ENCODE assay signal across 8 cellular contexts in genomic region chr14:91228112-91229004, GRCh38. TPM values are rescaled to one million over a fixed set of nuclear protein-coding genes. Genes with fewer than 3 reads are reported as not detected.
DNase-seq lines count a peak whose midpoint lies in the region; ATAC-seq and TF ChIP-seq lines count a peak whose summit lies in the region.

No MANE protein-coding gene starts in this region.

- peak; percentile 52 to 81 (median 67) for DNase-seq in CD4-positive, CD25-positive, alpha-beta regulatory T cell
- DNase-seq in HT1080 (ENCODE audit: low read depth): peak; percentile 88
- DNase-seq in activated T-cell treated with anti-CD3 and anti-CD28 coated beads, Interleukin-2, amount 50 U/mL, for 24 hours: peak; percentile 88
- DNase-seq in iPS-NIHi7 (ENCODE audit: extremely low spot score): peak; percentile 82
- peak; percentile 74 for DNase-seq in stimulated activated naive B cell treated with anti-CD40 and anti-IgM and Interleukin-4, amounts not matched to agents 10 μg/mL and 1 μg/mL and 100 μg/mL, for 72 hours
- no peak for DNase-seq in heart left ventricle
- no peak for DNase-seq in Karpas-422

- 91 to 97% (median 94%) methylated on average over 13 to 14 of the region's 14 CpGs for WGBS in heart left ventricle, 4 donors

- no peaks in the 10 kb centered on the region for H3K79me2 ChIP-seq in Karpas-422 (ENCODE audit: low read length)

- peaks cover 43 to 99% (median 67%) of the 10 kb centered on the region in 4 donors for H3K4me1 Mint-ChIP-seq in CD4-positive, CD25-positive, alpha-beta regulatory T cell
- peaks cover 95% of the 10 kb centered on the region for H3K4me1 Mint-ChIP-seq in activated T-cell treated with anti-CD3 and anti-CD28 coated beads, Interleukin-2, amount 50 U/mL, for 24 hours (ENCODE audit: low read depth)
- peaks cover 48 to 69% of the 10 kb centered on the region in 2 donors for H3K4me1 Mint-ChIP-seq in stimulated activated naive B cell treated with anti-CD40 and anti-IgM and Interleukin-4, amounts not matched to agents 10 μg/mL and 1 μg/mL and 100 μg/mL, for 72 hours

- no peak overlapping the region for H3K4me2 ChIP-seq in Karpas-422 (ENCODE audit: low read depth, low read length, poor library complexity, severe bottlenecking)

- no peak overlapping the region for H3K9ac ChIP-seq in Karpas-422 (ENCODE audit: low read length)

- TF ChIP-seq POLR2A in heart left ventricle (IDR thresholded peaks at IDR 0.05): no peak

- H3K9me3 ChIP-seq in CD4-positive, CD25-positive, alpha-beta regulatory T cell (ENCODE audit: control insufficient read depth in 2 of 2, low read length in 2 of 2): peaks cover 0 to 3% of the 10 kb centered on the region in 2 experiments
- H3K9me3 ChIP-seq in heart left ventricle (peaks cover 0 to 17% (median 6%) of the 10 kb centered on the region in 12 donors), Karpas-422 (ENCODE audit: low read length) (no peaks in the 10 kb centered on the region)

- peak overlapping the region; percentile 78 to 85 (median 80) for H3K4me3 Mint-ChIP-seq in CD4-positive, CD25-positive, alpha-beta regulatory T cell
- peak overlapping the region; percentile 72 for H3K4me3 Mint-ChIP-seq in activated T-cell treated with anti-CD3 and anti-CD28 coated beads, Interleukin-2, amount 50 U/mL, for 24 hours
- peak overlapping the region; percentile 33 to 39 for H3K4me3 Mint-ChIP-seq in stimulated activated naive B cell treated with anti-CD40 and anti-IgM and Interleukin-4, amounts not matched to agents 10 μg/mL and 1 μg/mL and 100 μg/mL, for 72 hours

- H3K4me1 ChIP-seq in CD4-positive, CD25-positive, alpha-beta regulatory T cell (ENCODE audit: control insufficient read depth, insufficient read depth, low read length, poor library complexity, severe bottlenecking): peaks cover 84% of the 10 kb centered on the region
- peaks cover 0 to 69% (median 3%) of the 10 kb centered on the region in 12 donors for H3K4me1 ChIP-seq in heart left ventricle
- H3K4me1 ChIP-seq in Karpas-422 (ENCODE audit: low read length): no peaks in the 10 kb centered on the region

- peaks cover 4% of the 10 kb centered on the region for H3K36me3 ChIP-seq in CD4-positive, CD25-positive, alpha-beta regulatory T cell (ENCODE audit: control insufficient read depth, insufficient read depth, low read length)
- H3K36me3 ChIP-seq in heart left ventricle (peaks cover 0 to 61% (median 48%) of the 10 kb centered on the region in 9 donors), Karpas-422 (ENCODE audit: insufficient read depth, low read length) (0 out of 2 replicates have a peak, but pooled peaks cover 3% of the 10 kb centered on the region)

- H3K9me3 Mint-ChIP-seq in CD4-positive, CD25-positive, alpha-beta regulatory T cell: peaks cover 0 to 5% (median 0%) of the 10 kb centered on the region in 7 donors
- peaks cover 8% of the 10 kb centered on the region for H3K9me3 Mint-ChIP-seq in activated T-cell treated with anti-CD3 and anti-CD28 coated beads, Interleukin-2, amount 50 U/mL, for 24 hours
- H3K9me3 Mint-ChIP-seq in stimulated activated naive B cell treated with anti-CD40 and anti-IgM and Interleukin-4, amounts not matched to agents 10 μg/mL and 1 μg/mL and 100 μg/mL, for 72 hours: no peaks in the 10 kb centered on the region

- peaks cover 37% of the 10 kb centered on the region for H3K36me3 Mint-ChIP-seq in CD4-positive, CD25-positive, alpha-beta regulatory T cell
- peaks cover 58% of the 10 kb centered on the region for H3K36me3 Mint-ChIP-seq in activated T-cell treated with anti-CD3 and anti-CD28 coated beads, Interleukin-2, amount 50 U/mL, for 24 hours (ENCODE audit: low read depth)
- H3K36me3 Mint-ChIP-seq in stimulated activated naive B cell treated with anti-CD40 and anti-IgM and Interleukin-4, amounts not matched to agents 10 μg/mL and 1 μg/mL and 100 μg/mL, for 72 hours: peaks cover 18 to 35% of the 10 kb centered on the region in 2 donors

- no peak overlapping the region for H2AFZ ChIP-seq in Karpas-422 (ENCODE audit: low read length)

- H3K27ac ChIP-seq in CD4-positive, CD25-positive, alpha-beta regulatory T cell (ENCODE audit: insufficient read depth, low read length, poor library complexity, severe bottlenecking): peak overlapping the region; percentile 91
- H3K27ac ChIP-seq in heart left ventricle (peak overlapping the region in 1 of 12 donors; percentile 71), Karpas-422 (ENCODE audit: low read length) (no peak overlapping the region)

- TF ChIP-seq CTCF in heart left ventricle (IDR thresholded peaks at IDR 0.05): no peak

- H3K27me3 ChIP-seq in CD4-positive, CD25-positive, alpha-beta regulatory T cell (ENCODE audit: control insufficient read depth, insufficient read depth, low read length): no peaks in the 10 kb centered on the region
- H3K27me3 ChIP-seq in heart left ventricle (no peaks in the 10 kb centered on the region), Karpas-422 (ENCODE audit: low read length) (no peaks in the 10 kb centered on the region)

- H3K27ac Mint-ChIP-seq in CD4-positive, CD25-positive, alpha-beta regulatory T cell: peak overlapping the region; percentile 95 to 98 (median 97)
- H3K27ac Mint-ChIP-seq in activated T-cell treated with anti-CD3 and anti-CD28 coated beads, Interleukin-2, amount 50 U/mL, for 24 hours: peak overlapping the region; percentile 99
- H3K27ac Mint-ChIP-seq in stimulated activated naive B cell treated with anti-CD40 and anti-IgM and Interleukin-4, amounts not matched to agents 10 μg/mL and 1 μg/mL and 100 μg/mL, for 72 hours: peak overlapping the region; percentile 79

- H4K20me1 ChIP-seq in Karpas-422 (ENCODE audit: insufficient read depth, low read depth, low read length): no peaks in the 10 kb centered on the region

- peak; percentile 57 to 62 for ATAC-seq in CD4-positive, CD25-positive, alpha-beta regulatory T cell (ENCODE audit: low read depth in 2 of 2)
- peak; percentile 71 for ATAC-seq in GM21390 (IDR thresholded peaks at IDR 0.05; ENCODE audit: unreplicated experiment)
- peak; percentile 82 to 91 for ATAC-seq in stimulated activated naive B cell treated with anti-CD40 and anti-IgM and Interleukin-4, amounts not matched to agents 10 μg/mL and 1 μg/mL and 100 μg/mL, for 72 hours (replicated peaks)
- no peak for ATAC-seq in heart left ventricle

- intact Hi-C loops in heart left ventricle (cut with DNase I): no loop called here

- no peaks in the 10 kb centered on the region for H3K9me2 ChIP-seq in Karpas-422 (replicated peaks; ENCODE audit: insufficient read depth, low read length)

- no peaks in the 10 kb centered on the region for H3K27me3 Mint-ChIP-seq in CD4-positive, CD25-positive, alpha-beta regulatory T cell
- H3K27me3 Mint-ChIP-seq in activated T-cell treated with anti-CD3 and anti-CD28 coated beads, Interleukin-2, amount 50 U/mL, for 24 hours: no peaks in the 10 kb centered on the region
- no peaks in the 10 kb centered on the region for H3K27me3 Mint-ChIP-seq in stimulated activated naive B cell treated with anti-CD40 and anti-IgM and Interleukin-4, amounts not matched to agents 10 μg/mL and 1 μg/mL and 100 μg/mL, for 72 hours

- H3K4me3 ChIP-seq in CD4-positive, CD25-positive, alpha-beta regulatory T cell (ENCODE audit: low read depth, low read length): peak overlapping the region; percentile 46
- H3K4me3 ChIP-seq in heart left ventricle (no peak overlapping the region), Karpas-422 (ENCODE audit: low read length) (no peak overlapping the region)

RNA-seq across cellular contexts. Expression of gene GPR68, which starts 16.1 kb away (rescaled TPM):
- total RNA-seq in CD4-positive, CD25-positive, alpha-beta regulatory T cell: 18.8 TPM
- 10 to 100 TPM in 2 of 4 donors, 1 to 10 TPM in 2; 8.5 to 19.1 (median 11.0) TPM for polyA plus RNA-seq in CD4-positive, CD25-positive, alpha-beta regulatory T cell
- total RNA-seq in HT1080 (2014; rRNA removed; shearing (Covaris generic)): 0.80 and 2.3 TPM in 2 replicates
- polyA plus RNA-seq in HT1080 (2015; cell fraction: cytosol; rRNA removed): 2.3 and 3.1 TPM in 2 replicates
- polyA plus RNA-seq in HT1080 (2015; cell fraction: nucleus; rRNA removed): 3.2 and 3.3 TPM in 2 replicates
- 1 to 10 TPM in 2 of 9 donors, under 1 TPM in 6, not detected in 1; 0.31 to 2.6 (median 0.59) TPM for total RNA-seq in heart left ventricle
- 1 to 10 TPM in 1 of 2 donors, under 1 TPM in 1; 0.08 to 1.6 TPM for polyA plus RNA-seq in heart left ventricle
- 0.36 TPM in 1 of 2 replicates, not detected in the other for total RNA-seq in Karpas-422 (2014; rRNA removed; shearing (Covaris generic); ENCODE audit: low replicate concordance)

Comparison
In these comparisons a context has a peak if more than half of its experiments do, and no peak if none do; other contexts are left out.
1. ATAC-seq: peak in CD4-positive, CD25-positive, alpha-beta regulatory T cell (2 of 2), GM21390 (single experiment) and stimulated activated naive B cell treated with anti-CD40 and anti-IgM and Interleukin-4, amounts not matched to agents 10 μg/mL and 1 μg/mL and 100 μg/mL, for 72 hours (2 of 2); none in heart left ventricle (0 of 4).
2. DNase-seq: peak in CD4-positive, CD25-positive, alpha-beta regulatory T cell (3 of 3), HT1080 (single experiment), activated T-cell treated with anti-CD3 and anti-CD28 coated beads, Interleukin-2, amount 50 U/mL, for 24 hours (single experiment), iPS-NIHi7 (single experiment) and stimulated activated naive B cell treated with anti-CD40 and anti-IgM and Interleukin-4, amounts not matched to agents 10 μg/mL and 1 μg/mL and 100 μg/mL, for 72 hours (single experiment); none in heart left ventricle (0 of 5) and Karpas-422 (single experiment).
3. Peak in every context shown above with its lines, with median percentiles within 50 percentile points of each other: H3K27ac Mint-ChIP-seq and H3K4me3 Mint-ChIP-seq.